ENCODE assay signal across 23 cellular contexts in the genomic region with DNA sequence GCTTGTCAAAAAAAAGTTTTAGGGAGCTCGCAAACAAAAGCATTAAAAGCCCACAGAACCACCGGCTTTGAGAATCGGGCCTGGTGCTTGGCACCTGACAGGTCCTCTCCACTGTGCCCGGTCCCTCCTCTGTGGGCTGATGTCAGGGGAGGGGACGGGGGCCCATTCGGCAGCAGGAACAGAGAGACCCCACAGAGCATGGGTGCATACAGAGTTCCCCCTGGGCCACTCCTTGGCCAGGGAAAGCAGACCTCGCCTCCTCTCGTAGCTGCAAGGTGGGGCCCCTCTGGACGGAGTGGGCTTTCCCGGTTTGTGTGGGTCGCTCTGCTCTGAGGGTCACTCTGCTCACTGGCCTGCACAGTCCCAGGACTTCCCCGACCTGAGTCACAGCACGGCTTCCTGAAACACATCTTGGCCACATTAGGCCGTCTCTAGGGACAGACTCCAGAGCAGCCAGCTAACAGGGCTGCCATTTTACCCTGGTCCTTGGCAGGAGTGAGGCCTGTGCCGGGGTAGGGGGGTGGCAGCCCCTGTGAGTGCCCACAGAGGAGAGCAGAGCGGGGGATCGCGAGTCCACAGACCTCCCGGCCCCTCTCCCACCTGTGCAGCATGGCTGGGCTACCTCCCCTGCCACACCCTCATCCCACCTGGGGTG. TPM values are rescaled to one million over a fixed set of nuclear protein-coding genes. Genes with fewer than 3 reads are reported as not detected.
"Had no signal": no experiment of that assay in that cellular context is flagged by ENCODE, and none has a peak within 500 bp of the region (broad histone marks: within the 10 kb centered on the region; RNA-seq: fewer than 3 reads in every experiment).

No MANE protein-coding gene starts in this region.

- H3K27me3 Mint-ChIP-seq: stimulated activated naive CD8-positive, alpha-beta T cell treated with anti-CD3 and anti-CD28 coated beads, Interleukin-15, Interleukin-2, amounts not matched to agents 100 ng/mL and 50 ng/mL, for 24 hours had no signal

- H3K4me3 ChIP-seq: esophagus muscularis mucosa, gastroesophageal sphincter, heart left ventricle, sigmoid colon, tibial nerve had no signal

- H3K4me3 Mint-ChIP-seq: activated CD4-positive, alpha-beta memory T cell treated with anti-CD3 and anti-CD28 coated beads, Interleukin-2, amount 10 ng/mL, durations not matched to agents 7 days and 5 days; activated CD8-positive, alpha-beta memory T cell treated with anti-CD3 and anti-CD28 coated beads, Interleukin-2, amount 10 ng/mL, durations not matched to agents 7 days and 5 days; activated naive CD8-positive, alpha-beta T cell treated with anti-CD3 and anti-CD28 coated beads for 36 hours; dendritic cell treated with granulocyte-macrophage colony-stimulating factor and Interleukin-4, amounts not matched to agents 40 ng/mL and 50 ng/mL, for 4 days; natural killer cell; stimulated activated naive CD8-positive, alpha-beta T cell treated with anti-CD3 and anti-CD28 coated beads, Interleukin-15, Interleukin-2, amounts not matched to agents 100 ng/mL and 50 ng/mL, for 24 hours; T-helper 2 cell treated with Interferon-gamma antibody and Interleukin-4, amounts not matched to agents 5 μg/mL and 100 μg/mL, for 36 hours; WTC11 had no signal

- H3K36me3 Mint-ChIP-seq: activated CD8-positive, alpha-beta memory T cell treated with anti-CD3 and anti-CD28 coated beads, Interleukin-2, amount 10 ng/mL, durations not matched to agents 7 days and 5 days; activated naive CD8-positive, alpha-beta T cell treated with anti-CD3 and anti-CD28 coated beads for 36 hours; natural killer cell; WTC11 had no signal

- H3K27ac ChIP-seq: esophagus muscularis mucosa, gastroesophageal sphincter, heart left ventricle, neutrophil, parathyroid adenoma, sigmoid colon, tibial nerve had no signal

- DNase-seq: activated CD4-positive, alpha-beta memory T cell treated with anti-CD3 and anti-CD28 coated beads, Interleukin-2, amount 10 ng/mL, durations not matched to agents 7 days and 5 days; activated CD4-positive, alpha-beta T cell treated with anti-CD3 and anti-CD28 coated beads for 48 hours; activated CD8-positive, alpha-beta memory T cell treated with anti-CD3 and anti-CD28 coated beads, Interleukin-2, amount 10 ng/mL, durations not matched to agents 7 days and 5 days; activated naive CD4-positive, alpha-beta T cell; activated naive CD8-positive, alpha-beta T cell treated with anti-CD3 and anti-CD28 coated beads for 36 hours; amniotic stem cell; effector CD8-positive, alpha-beta T cell; mesendoderm; natural killer cell; sigmoid colon had no signal

- H3K36me3 ChIP-seq: esophagus muscularis mucosa, gastroesophageal sphincter, heart left ventricle, sigmoid colon, tibial nerve had no signal

- H3K9me3 ChIP-seq: esophagus muscularis mucosa, gastroesophageal sphincter, heart left ventricle, neutrophil, sigmoid colon had no signal

- H3K9ac ChIP-seq: parathyroid adenoma had no signal

- ATAC-seq: activated CD8-positive, alpha-beta memory T cell treated with anti-CD3 and anti-CD28 coated beads, Interleukin-2, amount 10 ng/mL, durations not matched to agents 7 days and 5 days; gastroesophageal sphincter; heart left ventricle; natural killer cell; WTC11 had no signal

- H3K79me2 ChIP-seq: parathyroid adenoma had no signal

- H3K27ac Mint-ChIP-seq: activated CD4-positive, alpha-beta memory T cell treated with anti-CD3 and anti-CD28 coated beads, Interleukin-2, amount 10 ng/mL, durations not matched to agents 7 days and 5 days; activated CD8-positive, alpha-beta memory T cell treated with anti-CD3 and anti-CD28 coated beads, Interleukin-2, amount 10 ng/mL, durations not matched to agents 7 days and 5 days; activated naive CD8-positive, alpha-beta T cell treated with anti-CD3 and anti-CD28 coated beads for 36 hours; dendritic cell treated with granulocyte-macrophage colony-stimulating factor and Interleukin-4, amounts not matched to agents 40 ng/mL and 50 ng/mL, for 4 days; natural killer cell; stimulated activated naive CD8-positive, alpha-beta T cell treated with anti-CD3 and anti-CD28 coated beads, Interleukin-15, Interleukin-2, amounts not matched to agents 100 ng/mL and 50 ng/mL, for 24 hours; T-helper 2 cell treated with Interferon-gamma antibody and Interleukin-4, amounts not matched to agents 5 μg/mL and 100 μg/mL, for 36 hours; WTC11 had no signal

- FAIRE-seq: endothelial cell of umbilical vein, urothelium cell line had no signal

- H3K4me1 ChIP-seq: gastroesophageal sphincter, parathyroid adenoma, sigmoid colon, tibial nerve had no signal

- H2AFZ ChIP-seq: parathyroid adenoma had no signal

- H3K9me3 Mint-ChIP-seq: activated CD4-positive, alpha-beta memory T cell treated with anti-CD3 and anti-CD28 coated beads, Interleukin-2, amount 10 ng/mL, durations not matched to agents 7 days and 5 days; activated naive CD8-positive, alpha-beta T cell treated with anti-CD3 and anti-CD28 coated beads for 36 hours; dendritic cell treated with granulocyte-macrophage colony-stimulating factor and Interleukin-4, amounts not matched to agents 40 ng/mL and 50 ng/mL, for 4 days; natural killer cell; stimulated activated naive CD8-positive, alpha-beta T cell treated with anti-CD3 and anti-CD28 coated beads, Interleukin-15, Interleukin-2, amounts not matched to agents 100 ng/mL and 50 ng/mL, for 24 hours; T-helper 2 cell treated with Interferon-gamma antibody and Interleukin-4, amounts not matched to agents 5 μg/mL and 100 μg/mL, for 36 hours; WTC11 had no signal

- H3K4me1 Mint-ChIP-seq: WTC11 had no signal

RNA-seq across cellular contexts. Expression of a gene that starts 11.1 kb away (rescaled TPM):
- total RNA-seq: activated CD4-positive, alpha-beta memory T cell treated with anti-CD3 and anti-CD28 coated beads, Interleukin-2, amount 10 ng/mL, durations not matched to agents 7 days and 5 days; chondrocyte; endothelial cell of umbilical vein had no signal
- polyA plus RNA-seq: endothelial cell of umbilical vein had no signal
